In the genomic region with DNA sequence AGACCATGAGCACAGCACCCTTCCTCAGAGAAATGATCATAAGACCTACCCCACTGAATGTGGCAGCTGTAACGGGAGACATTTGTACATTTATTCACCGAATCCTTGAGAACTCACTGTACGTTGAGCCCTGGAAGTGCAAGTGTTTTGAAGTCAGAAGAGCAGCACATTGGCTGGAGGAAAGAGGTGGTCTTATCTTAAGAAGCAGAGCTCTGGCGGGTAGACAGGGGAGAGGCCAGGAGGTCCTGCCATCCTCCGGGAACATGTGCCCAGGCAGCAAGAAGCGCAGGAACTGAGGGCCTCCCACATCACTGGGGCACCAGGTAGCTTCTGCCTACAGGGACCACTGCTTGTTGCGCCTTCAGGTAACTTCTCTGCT, we compare ENCODE assay signal across 17 cellular contexts.
DNase-seq lines count a peak whose midpoint lies in the region; ATAC-seq and TF ChIP-seq lines count a peak whose summit lies in the region.
"Had no signal": no experiment of that assay in that cellular context is flagged by ENCODE, and none has a peak within 500 bp of the region (broad histone marks: within the 10 kb centered on the region; RNA-seq: fewer than 3 reads in every experiment).

No MANE protein-coding gene starts in this region.

- DNase-seq in activated CD8-positive, alpha-beta memory T cell treated with anti-CD3 and anti-CD28 coated beads, Interleukin-2, amount 10 ng/mL, durations not matched to agents 7 days and 5 days = peak; percentile 42
- DNase-seq in activated CD8-positive, alpha-beta memory T cell treated with anti-CD3 and anti-CD28 coated beads, Interleukin-2, amount 50 U/mL, for 48 hours = no peak
- DNase-seq in Karpas-422 (peak; percentile 53), epithelial cell of esophagus (ENCODE audit: low read depth) (peak; percentile 10), ureter (ENCODE audit: low spot score) (peak; percentile 52), NCI-H510A (lab: John Stamatoyannopoulos, UW) (no peak)
- no peak for DNase-seq in activated CD4-positive, alpha-beta T cell treated with anti-CD3 and anti-CD28 coated beads, Interleukin-2, amount 50 U/mL, for 48 hours
- DNase-seq: activated CD4-positive, alpha-beta T cell treated with anti-CD3 and anti-CD28 coated beads, Interleukin-2, amount 50 U/mL, for 4 hours; cerebellar nuclear complex; effector memory CD4-positive, alpha-beta T cell; NCI-H345; SHP77; stimulated activated CD4-positive, alpha-beta T cell treated with anti-CD3 and anti-CD28 coated beads, Interleukin-15, amount 100 ng/mL, for 24 hours; T-cell had no signal

- CTCF ChIA-PET in activated CD8-positive, alpha-beta memory T cell treated with anti-CD3 and anti-CD28 coated beads, Interleukin-2, amount 10 ng/mL, durations not matched to agents 7 days and 5 days (lab: Charles Lee) = no interaction called here

- no peak overlapping the region for H3K4me3 Mint-ChIP-seq in activated CD8-positive, alpha-beta memory T cell treated with anti-CD3 and anti-CD28 coated beads, Interleukin-2, amount 10 ng/mL, durations not matched to agents 7 days and 5 days
- H3K4me3 Mint-ChIP-seq: T-cell had no signal

- H3K36me3 ChIP-seq in Karpas-422 (ENCODE audit: insufficient read depth, low read length) = no peaks in the 10 kb centered on the region
- H3K36me3 ChIP-seq: thoracic aorta had no signal

- no peak overlapping the region for H3K9ac ChIP-seq in Karpas-422 (ENCODE audit: low read length)

- no peak for TF ChIP-seq CTCF in epithelial cell of esophagus (IDR thresholded peaks at IDR 0.05; ENCODE audit: insufficient read depth, low read depth, low read length, missing control alignments)

- H3K79me2 ChIP-seq in Karpas-422 (ENCODE audit: low read length) = no peaks in the 10 kb centered on the region

- H3K27ac ChIP-seq in Karpas-422 (ENCODE audit: low read length) = no peak overlapping the region
- H3K27ac ChIP-seq: thoracic aorta had no signal

- H3K27ac Mint-ChIP-seq in activated CD8-positive, alpha-beta memory T cell treated with anti-CD3 and anti-CD28 coated beads, Interleukin-2, amount 10 ng/mL, durations not matched to agents 7 days and 5 days = no peak overlapping the region
- H3K27ac Mint-ChIP-seq: activated naive CD4-positive, alpha-beta T cell treated with anti-CD3 and anti-CD28 coated beads, Interleukin-2, amount 50 U/mL, for 72 hours; T-cell had no signal

- H4K20me1 ChIP-seq in Karpas-422 (ENCODE audit: insufficient read depth, low read depth, low read length) = no peaks in the 10 kb centered on the region

- no peaks in the 10 kb centered on the region for H3K9me3 Mint-ChIP-seq in activated CD8-positive, alpha-beta memory T cell treated with anti-CD3 and anti-CD28 coated beads, Interleukin-2, amount 10 ng/mL, durations not matched to agents 7 days and 5 days (ENCODE audit: low read depth)
- H3K9me3 Mint-ChIP-seq: T-cell had no signal

- H3K4me3 ChIP-seq in Karpas-422 (ENCODE audit: low read length) (no peak overlapping the region), epithelial cell of esophagus (ENCODE audit: low read length) (no peak overlapping the region)
- H3K4me3 ChIP-seq: thoracic aorta had no signal

- no peak overlapping the region for H2AFZ ChIP-seq in Karpas-422 (ENCODE audit: low read length)

- no peaks in the 10 kb centered on the region for H3K27me3 Mint-ChIP-seq in activated CD8-positive, alpha-beta memory T cell treated with anti-CD3 and anti-CD28 coated beads, Interleukin-2, amount 10 ng/mL, durations not matched to agents 7 days and 5 days
- H3K27me3 Mint-ChIP-seq: T-cell had no signal

- no peaks in the 10 kb centered on the region for H3K9me2 ChIP-seq in Karpas-422 (replicated peaks; ENCODE audit: insufficient read depth, low read length)

- H3K4me2 ChIP-seq in Karpas-422 (ENCODE audit: low read depth, low read length, poor library complexity, severe bottlenecking) = no peak overlapping the region

- peaks cover 7% of the 10 kb centered on the region; the same call in 1 of the 2 replicates for H3K27me3 ChIP-seq in Karpas-422 (ENCODE audit: low read length)

- H3K9me3 ChIP-seq in Karpas-422 (ENCODE audit: low read length) = no peaks in the 10 kb centered on the region
- H3K9me3 ChIP-seq: thoracic aorta had no signal

- H3K36me3 Mint-ChIP-seq in activated CD8-positive, alpha-beta memory T cell treated with anti-CD3 and anti-CD28 coated beads, Interleukin-2, amount 10 ng/mL, durations not matched to agents 7 days and 5 days = no peaks in the 10 kb centered on the region
- H3K36me3 Mint-ChIP-seq: T-cell had no signal

- H3K4me1 Mint-ChIP-seq in activated CD8-positive, alpha-beta memory T cell treated with anti-CD3 and anti-CD28 coated beads, Interleukin-2, amount 10 ng/mL, durations not matched to agents 7 days and 5 days = no peaks in the 10 kb centered on the region

- peaks cover 8% of the 10 kb centered on the region for H3K4me1 ChIP-seq in Karpas-422 (ENCODE audit: low read length)

- no peak for ATAC-seq in activated CD8-positive, alpha-beta memory T cell treated with anti-CD3 and anti-CD28 coated beads, Interleukin-2, amount 10 ng/mL, durations not matched to agents 7 days and 5 days
- ATAC-seq in GM18867 (IDR thresholded peaks at IDR 0.05; ENCODE audit: unreplicated experiment) = no peak
- ATAC-seq: activated naive CD4-positive, alpha-beta T cell treated with anti-CD3 and anti-CD28 coated beads, Interleukin-2, amount 50 U/mL, for 72 hours had no signal

Comparison
In these comparisons a context has a peak if more than half of its experiments do, and no peak if none do; other contexts are left out.
1. DNase-seq: peak in activated CD8-positive, alpha-beta memory T cell treated with anti-CD3 and anti-CD28 coated beads, Interleukin-2, amount 10 ng/mL, durations not matched to agents 7 days and 5 days (single experiment), Karpas-422 (single experiment), epithelial cell of esophagus (single experiment) and ureter (single experiment); none in activated CD8-positive, alpha-beta memory T cell treated with anti-CD3 and anti-CD28 coated beads, Interleukin-2, amount 50 U/mL, for 48 hours (single experiment), activated CD4-positive, alpha-beta T cell treated with anti-CD3 and anti-CD28 coated beads, Interleukin-2, amount 50 U/mL, for 48 hours (0 of 2) and NCI-H510A (single experiment).